8 cellular contexts compared by ENCODE assay signal in genomic region chr7:73154586-73155038, GRCh38.
A peak's percentile ranks its signal among the peaks of the same experiment; 100 is the strongest.
DNase-seq lines count a peak whose midpoint lies in the region; ATAC-seq and TF ChIP-seq lines count a peak whose summit lies in the region.
"Not testable (repeated sequence)": the region's sequence is repeated elsewhere in the genome, so short reads cannot be mapped to it uniquely, and the experiment has no call there.

No MANE protein-coding gene starts in this region.

- POLR2A ChIA-PET in HEK293T (lab: Yijun Ruan, JAX): not testable (repeated sequence)

- not testable (repeated sequence) for H3K27me3 ChIP-seq in HUES48 (ENCODE audit: control insufficient read depth, insufficient read depth, low read length); right atrium auricular region

- peak; percentile 53 for ATAC-seq in GM18499 (IDR thresholded peaks at IDR 0.05; ENCODE audit: insufficient read depth, unreplicated experiment)
- ATAC-seq in stimulated activated memory B cell treated with anti-CD40 and anti-IgM and Interleukin-4, amounts not matched to agents 10 μg/mL and 1 μg/mL and 100 μg/mL, for 72 hours: peak; percentile 97

- H3K9me3 ChIP-seq in HUES48 (ENCODE audit: control insufficient read depth, insufficient read depth, low read length); right atrium auricular region: not testable (repeated sequence)

- not testable (repeated sequence) for TF ChIP-seq CTCF in right atrium auricular region (IDR thresholded peaks at IDR 0.05)

- not testable (repeated sequence) for H3K4me1 Mint-ChIP-seq in stimulated activated memory B cell treated with anti-CD40 and anti-IgM and Interleukin-4, amounts not matched to agents 10 μg/mL and 1 μg/mL and 100 μg/mL, for 72 hours

- H3K36me3 ChIP-seq in HUES48 (ENCODE audit: control insufficient read depth, insufficient read depth, low read length); right atrium auricular region: not testable (repeated sequence)

- H3K4me3 ChIP-seq in HUES48 (ENCODE audit: low read depth, low read length): peak overlapping the region; percentile 37; the same call in 1 of the 2 replicates
- H3K4me3 ChIP-seq in right atrium auricular region: peak overlapping the region; percentile 34 to 45

- H3K27ac ChIP-seq in HUES48 (ENCODE audit: low read depth, low read length): not testable (repeated sequence)
- peak overlapping the region in 1 of 2 donors; percentile 48 for H3K27ac ChIP-seq in right atrium auricular region

- not testable (repeated sequence) for DNase-seq in HEK293T (ENCODE audit: extremely low spot score)
- peak; percentile 65 to 86 for DNase-seq in activated CD4-positive, alpha-beta T cell treated with anti-CD3 and anti-CD28 coated beads for 4 hours
- DNase-seq in astrocyte of the hippocampus (ENCODE audit: low read depth, low spot score): peak; percentile 79
- peak; percentile 93 for DNase-seq in right atrium auricular region (ENCODE audit: low spot score)
- peak; percentile 35 for DNase-seq in pons (ENCODE audit: low spot score)

- not testable (repeated sequence) for H3K4me1 ChIP-seq in HUES48 (ENCODE audit: control insufficient read depth, insufficient read depth, low read length); right atrium auricular region

- peak overlapping the region; percentile 31 for H3K27ac Mint-ChIP-seq in stimulated activated memory B cell treated with anti-CD40 and anti-IgM and Interleukin-4, amounts not matched to agents 10 μg/mL and 1 μg/mL and 100 μg/mL, for 72 hours

- peak overlapping the region; percentile 71 for H3K4me3 Mint-ChIP-seq in stimulated activated memory B cell treated with anti-CD40 and anti-IgM and Interleukin-4, amounts not matched to agents 10 μg/mL and 1 μg/mL and 100 μg/mL, for 72 hours

- not testable (repeated sequence) for H3K9me3 Mint-ChIP-seq in stimulated activated memory B cell treated with anti-CD40 and anti-IgM and Interleukin-4, amounts not matched to agents 10 μg/mL and 1 μg/mL and 100 μg/mL, for 72 hours

- CTCF ChIA-PET in HEK293T (lab: Yijun Ruan, JAX): not testable (repeated sequence)

- H3K9ac ChIP-seq in HUES48 (ENCODE audit: low read depth, low read length): not testable (repeated sequence)

- H3K36me3 Mint-ChIP-seq in stimulated activated memory B cell treated with anti-CD40 and anti-IgM and Interleukin-4, amounts not matched to agents 10 μg/mL and 1 μg/mL and 100 μg/mL, for 72 hours: not testable (repeated sequence)

- not testable (repeated sequence) for H3K27me3 Mint-ChIP-seq in stimulated activated memory B cell treated with anti-CD40 and anti-IgM and Interleukin-4, amounts not matched to agents 10 μg/mL and 1 μg/mL and 100 μg/mL, for 72 hours

TF ChIP-seq in HEK293T, 16 proteins besides CTCF, POLR2A, EP300 and RAD21:
- TF ChIP-seq PKNOX1 (IDR thresholded peaks at IDR 0.05): peak; percentile 72
TF ChIP-seq in HEK293T: peak in this region for 1; not testable (repeated sequence) for 15.
